10 cellular contexts compared by ENCODE assay signal in the genomic region with DNA sequence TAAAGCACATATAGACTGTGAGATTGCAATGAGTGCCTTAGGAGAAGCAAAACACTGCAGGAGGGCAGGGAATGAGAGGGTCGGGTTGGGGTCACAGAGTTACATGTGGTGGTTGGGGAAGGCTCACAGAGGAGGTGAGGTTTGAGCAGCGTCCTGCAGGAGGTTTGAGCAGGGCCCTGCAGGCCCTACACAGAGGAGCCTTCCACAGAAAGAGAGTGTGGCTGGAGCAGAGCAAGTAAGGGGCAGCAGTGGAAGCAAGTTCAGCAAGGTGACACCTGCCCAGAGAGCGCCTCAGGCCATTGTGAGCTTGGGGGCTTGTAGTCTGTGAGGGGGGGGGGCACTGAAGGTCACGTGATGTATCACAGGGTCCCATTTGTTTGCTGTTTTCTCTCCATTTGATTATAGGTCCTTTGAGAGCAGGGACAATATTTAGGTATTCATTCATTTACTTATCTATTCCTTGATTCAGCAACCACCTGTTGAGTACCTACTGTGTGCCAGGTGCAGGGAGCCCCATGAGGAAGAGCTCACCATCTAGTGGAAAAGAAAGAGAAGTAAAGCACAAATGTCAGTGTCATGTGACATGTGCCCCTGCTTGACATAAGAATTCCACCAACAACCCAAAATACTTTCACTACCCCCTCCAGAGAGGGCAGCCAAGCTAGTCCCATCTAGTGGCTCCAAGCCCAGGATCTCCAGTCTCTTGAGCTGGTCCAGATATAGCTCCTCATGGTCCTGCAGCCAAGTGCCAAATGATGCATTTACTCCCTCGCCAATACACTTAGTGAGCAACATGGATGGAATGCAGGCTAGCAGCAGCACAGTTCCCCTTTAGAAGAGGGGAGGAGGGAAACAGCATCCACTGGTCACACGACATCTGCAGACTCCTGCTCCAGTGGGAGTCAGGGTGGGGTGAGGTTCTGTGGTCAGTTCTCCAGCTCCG. TPM values are rescaled to one million over a fixed set of nuclear protein-coding genes. Genes with fewer than 3 reads are reported as not detected.
A peak's percentile ranks its signal among the peaks of the same experiment; 100 is the strongest.
DNase-seq lines count a peak whose midpoint lies in the region; ATAC-seq, FAIRE-seq and TF ChIP-seq lines count a peak whose summit lies in the region.
"Had no signal": no experiment of that assay in that cellular context is flagged by ENCODE, and none has a peak within 500 bp of the region (broad histone marks: within the 10 kb centered on the region; RNA-seq: fewer than 3 reads in every experiment).

No MANE protein-coding gene starts in this region.

- H3K27ac ChIP-seq in fibroblast of lung (ENCODE audit: insufficient read depth, low read length) (peak overlapping the region; percentile 79), pancreas (no peak overlapping the region), prostate gland (no peak overlapping the region)
- H3K27ac ChIP-seq: parathyroid adenoma had no signal

- H3K4me3 ChIP-seq in fibroblast of lung (replicated peaks in 1 of 4; ENCODE audit: control extremely low read depth in 1 of 4, insufficient read depth in 1 of 4, low read depth in 3 of 4, low read length in 4 of 4) (no peak overlapping the region), pancreas (no peak overlapping the region), prostate gland (no peak overlapping the region)

- H2AFZ ChIP-seq in fibroblast of lung (ENCODE audit: low read length): no peak overlapping the region
- H2AFZ ChIP-seq: parathyroid adenoma had no signal

- no peak for FAIRE-seq in pancreas (lab: Jason Lieb, UNC)

- no peak overlapping the region for H3K27ac Mint-ChIP-seq in Calu3 (ENCODE audit: unreplicated experiment)
- H3K27ac Mint-ChIP-seq: activated naive CD4-positive, alpha-beta T cell treated with anti-CD3 and anti-CD28 coated beads, Interleukin-2, amount 50 U/mL, for 24 hours had no signal

- no peak for TF ChIP-seq CTCF in Calu3 (IDR thresholded peaks at IDR 0.05; ENCODE audit: unreplicated experiment)
- no peak for TF ChIP-seq CTCF in fibroblast of lung (conservative IDR thresholded peaks at IDR 0.05 in 1 of 2, IDR thresholded peaks at IDR 0.05 in 1 of 2; ENCODE audit: low read depth in 1 of 2, low read length in 2 of 2)
- no peak for TF ChIP-seq CTCF in pancreas (IDR thresholded peaks at IDR 0.05)
- TF ChIP-seq CTCF in prostate gland (IDR thresholded peaks at IDR 0.05): no peak

- DNase-seq in Calu3 (peak; percentile 28), RPMI7951 (ENCODE audit: low read depth) (peak; percentile 96), fibroblast of lung (ENCODE audit: low read depth in 2 of 2) (peak; percentile 98 to 99), pancreas (peak in 5 of 6 donors; percentile 9 to 37 (median 13)), prostate gland (ENCODE audit: low spot score) (no peak), erythroblast (lab: John Stamatoyannopoulos, UW) (no peak), NCI-H1436 (lab: John Stamatoyannopoulos, UW) (no peak)
- DNase-seq in activated T-cell treated with anti-CD3 and anti-CD28 coated beads, Interleukin-2, amount 50 U/mL, for 4 hours: no peak

- peaks cover 17% of the 10 kb centered on the region for H3K4me1 Mint-ChIP-seq in Calu3 (ENCODE audit: low read depth, unreplicated experiment)
- no peaks in the 10 kb centered on the region for H3K4me1 Mint-ChIP-seq in activated T-cell treated with anti-CD3 and anti-CD28 coated beads, Interleukin-2, amount 50 U/mL, for 4 hours (ENCODE audit: low read depth)
- H3K4me1 Mint-ChIP-seq: activated naive CD4-positive, alpha-beta T cell treated with anti-CD3 and anti-CD28 coated beads, Interleukin-2, amount 50 U/mL, for 24 hours had no signal

- no peaks in the 10 kb centered on the region for H3K36me3 Mint-ChIP-seq in Calu3 (ENCODE audit: insufficient read depth, unreplicated experiment)
- H3K36me3 Mint-ChIP-seq in activated T-cell treated with anti-CD3 and anti-CD28 coated beads, Interleukin-2, amount 50 U/mL, for 4 hours (ENCODE audit: insufficient read depth): no peaks in the 10 kb centered on the region
- H3K36me3 Mint-ChIP-seq: activated naive CD4-positive, alpha-beta T cell treated with anti-CD3 and anti-CD28 coated beads, Interleukin-2, amount 50 U/mL, for 24 hours had no signal

- H3K9me3 Mint-ChIP-seq in Calu3 (ENCODE audit: low read depth, unreplicated experiment): no peaks in the 10 kb centered on the region
- no peaks in the 10 kb centered on the region for H3K9me3 Mint-ChIP-seq in activated T-cell treated with anti-CD3 and anti-CD28 coated beads, Interleukin-2, amount 50 U/mL, for 4 hours
- H3K9me3 Mint-ChIP-seq: activated naive CD4-positive, alpha-beta T cell treated with anti-CD3 and anti-CD28 coated beads, Interleukin-2, amount 50 U/mL, for 24 hours had no signal

- CTCF ChIA-PET in Calu3 (lab: Charles Lee): interaction anchor here (0.6 to 0.7 kb wide), 2 partner anchors 10 to 97 kb away, joined by 3 to 7 read pairs; no protein-coding TSS in a partner anchor

- H3K4me1 ChIP-seq in fibroblast of lung (ENCODE audit: control insufficient read depth, extremely low read depth, insufficient read depth, low read length): peaks cover 18% of the 10 kb centered on the region
- no peaks in the 10 kb centered on the region for H3K4me1 ChIP-seq in pancreas
- H3K4me1 ChIP-seq in prostate gland (replicated peaks): no peaks in the 10 kb centered on the region

- peak in 3 of 4 donors; percentile 49 to 82 (median 72) for ATAC-seq in pancreas
- ATAC-seq in activated T-cell treated with anti-CD3 and anti-CD28 coated beads, Interleukin-2, amount 50 U/mL, for 4 hours: no peak

- no peaks in the 10 kb centered on the region for H4K20me1 ChIP-seq in fibroblast of lung (ENCODE audit: control insufficient read depth, extremely low read depth, insufficient read depth, low read length)

- H3K27me3 ChIP-seq in fibroblast of lung (ENCODE audit: control insufficient read depth, insufficient read depth, low read length) (no peaks in the 10 kb centered on the region), pancreas (no peaks in the 10 kb centered on the region), prostate gland (replicated peaks; ENCODE audit: insufficient read depth) (no peaks in the 10 kb centered on the region)

- no peak overlapping the region for H3K4me3 Mint-ChIP-seq in Calu3 (ENCODE audit: low read depth, unreplicated experiment)
- H3K4me3 Mint-ChIP-seq in activated T-cell treated with anti-CD3 and anti-CD28 coated beads, Interleukin-2, amount 50 U/mL, for 4 hours: no peak overlapping the region
- H3K4me3 Mint-ChIP-seq: activated naive CD4-positive, alpha-beta T cell treated with anti-CD3 and anti-CD28 coated beads, Interleukin-2, amount 50 U/mL, for 24 hours had no signal

- no TSS peak for BruUV-seq in Calu3 (replicated peaks; lab: Mats Ljungman, UMichigan)

- intact Hi-C loops in Calu3 (cut with micrococcal nuclease; ENCODE audit: unreplicated experiment): no loop called here
- intact Hi-C loops in pancreas (cut with DNase I): no loop called here
- intact Hi-C loops in prostate gland (cut with DNase I): no loop called here

- H3K9ac ChIP-seq in fibroblast of lung (ENCODE audit: insufficient read depth, low read length): no peak overlapping the region
- H3K9ac ChIP-seq: parathyroid adenoma had no signal

- no peaks in the 10 kb centered on the region for H3K27me3 Mint-ChIP-seq in Calu3 (ENCODE audit: unreplicated experiment)
- peaks cover 2% of the 10 kb centered on the region for H3K27me3 Mint-ChIP-seq in activated T-cell treated with anti-CD3 and anti-CD28 coated beads, Interleukin-2, amount 50 U/mL, for 4 hours (ENCODE audit: low read depth)
- H3K27me3 Mint-ChIP-seq: activated naive CD4-positive, alpha-beta T cell treated with anti-CD3 and anti-CD28 coated beads, Interleukin-2, amount 50 U/mL, for 24 hours had no signal

- no peak for TF ChIP-seq POLR2A in prostate gland (IDR thresholded peaks at IDR 0.05)
- no peak for TF ChIP-seq POLR2A in erythroblast (IDR thresholded peaks at IDR 0.05; ENCODE audit: low read length)

- H3K9me3 ChIP-seq in fibroblast of lung (ENCODE audit: control insufficient read depth, insufficient read depth, low read depth, low read length) (no peaks in the 10 kb centered on the region), pancreas (no peaks in the 10 kb centered on the region), prostate gland (no peaks in the 10 kb centered on the region)

- H3K79me2 ChIP-seq in fibroblast of lung (ENCODE audit: control insufficient read depth, insufficient read depth, low read length): no peaks in the 10 kb centered on the region
- H3K79me2 ChIP-seq: parathyroid adenoma had no signal

- 75 to 79% methylated on average over 7 of the region's 7 CpGs for WGBS in pancreas, 2 donors
- 66% methylated on average over 7 of the region's 7 CpGs for WGBS in prostate gland

- no peak overlapping the region for H3K4me2 ChIP-seq in fibroblast of lung (ENCODE audit: extremely low read depth, insufficient read depth, low read length)

- H3K36me3 ChIP-seq in fibroblast of lung (ENCODE audit: control insufficient read depth, insufficient read depth, low read length): no peaks in the 10 kb centered on the region
- no peaks in the 10 kb centered on the region for H3K36me3 ChIP-seq in pancreas
- no peaks in the 10 kb centered on the region for H3K36me3 ChIP-seq in prostate gland

RNA-seq across cellular contexts. Expression of a gene that starts 56.8 kb away (rescaled TPM):
- total RNA-seq in Calu3 (2022): 2.5 and 4.0 TPM in 2 replicates
- 0.10 and 0.12 TPM in 2 replicates for total RNA-seq in RPMI7951 (2014; rRNA removed; shearing (Covaris generic))
- total RNA-seq in fibroblast of lung: 8.5 and 9.6 TPM in 2 replicates
- 8.1 and 27.7 TPM in 2 replicates for polyA plus RNA-seq in fibroblast of lung
- polyA plus RNA-seq in fibroblast of lung (2012): 8.0 and 24.0 TPM in 2 replicates
- polyA minus RNA-seq in fibroblast of lung (ENCODE audit: low replicate concordance): 10.7 and 32.2 TPM in 2 replicates
- 1 to 10 TPM in 5 of 6 donors, under 1 TPM in 1; 0.93 to 3.2 (median 2.4) TPM for total RNA-seq in pancreas
- 1 to 10 TPM; 1.5 to 1.7 TPM for polyA plus RNA-seq in pancreas
- 1 to 10 TPM; 2.0 to 6.9 TPM for total RNA-seq in prostate gland
- total RNA-seq in activated T-cell treated with anti-CD3 and anti-CD28 coated beads, Interleukin-2, amount 50 U/mL, for 4 hours: under 1 TPM in 1 of 3 donors, not detected in 2; 0.16 TPM

Comparison
In these comparisons a context has a peak if more than half of its experiments do, and no peak if none do; other contexts are left out.
1. DNase-seq: peak in Calu3 (single experiment), RPMI7951 (single experiment), fibroblast of lung (2 of 2) and pancreas (5 of 6); none in prostate gland (single experiment), erythroblast (0 of 2), activated T-cell treated with anti-CD3 and anti-CD28 coated beads, Interleukin-2, amount 50 U/mL, for 4 hours (single experiment) and NCI-H1436 (single experiment).
2. ATAC-seq: peak in pancreas (3 of 4); none in activated T-cell treated with anti-CD3 and anti-CD28 coated beads, Interleukin-2, amount 50 U/mL, for 4 hours (0 of 2).